6 cellular contexts compared by ENCODE assay signal in genomic region chr1:156590326-156591180, GRCh38. TPM values are rescaled to one million over a fixed set of nuclear protein-coding genes. Genes with fewer than 3 reads are reported as not detected.
DNase-seq lines count a peak whose midpoint lies in the region; ATAC-seq, FAIRE-seq and TF ChIP-seq lines count a peak whose summit lies in the region.

No MANE protein-coding gene starts in this region.

- H3K9me3 Mint-ChIP-seq in osteocyte (ENCODE audit: unreplicated experiment): no peaks in the 10 kb centered on the region

- H3K27me3 Mint-ChIP-seq in osteocyte (ENCODE audit: unreplicated experiment): peaks cover 2% of the 10 kb centered on the region

- DNase-seq in GM12878 (ENCODE audit: low read depth, low spot score) (no peak), osteocyte (ENCODE audit: extremely low spot score, unreplicated experiment) (no peak), NCI-H187 (lab: John Stamatoyannopoulos, UW) (no peak)

- SMC1A ChIA-PET in GM12878 (lab: Charles Lee; ENCODE audit: uncharacterized antibody, unreplicated experiment): interaction anchor here (0.7 to 5.9 kb wide), 18 partner anchors 10 to 271 kb away, joined by 3 to 47 read pairs (median 4); partner anchors contain the start of genes GPATCH4, MEF2D and TTC24

- peaks cover 2% of the 10 kb centered on the region for H3K36me3 Mint-ChIP-seq in osteocyte (ENCODE audit: unreplicated experiment)

- POLR2A ChIA-PET in GM12878 (lab: Charles Lee): interaction anchor here (0.9 to 3.1 kb wide), 11 partner anchors 10 to 308 kb away, joined by 3 to 39 read pairs (median 5); partner anchors contain the start of genes GPATCH4, ISG20L2, MEF2D and METTL25B

- no peaks in the 10 kb centered on the region for H4K20me1 ChIP-seq in GM12878 (ENCODE audit: control insufficient read depth, insufficient read depth)

- peak overlapping the region; percentile 97 for H2AFZ ChIP-seq in GM12878 (ENCODE audit: control insufficient read depth, low read depth, low read length)

- intact Hi-C loops in GM12878 (cut with micrococcal nuclease; ENCODE audit: unreplicated experiment): no loop called here

- in situ Hi-C loops in GM12878 (cut with MboI): no loop called here

- peaks cover 9% of the 10 kb centered on the region for H3K79me2 ChIP-seq in GM12878 (ENCODE audit: control insufficient read depth, insufficient read depth, low read length)

- H3K4me2 ChIP-seq in GM12878 (ENCODE audit: control insufficient read depth, insufficient read depth): peak overlapping the region; percentile 99

- 88% methylated on average over 10 of the region's 10 CpGs for WGBS in HUES64
- 66% methylated on average over 10 of the region's 10 CpGs for WGBS in GM12878 (ENCODE audit: insufficient coverage, insufficient replicate concordance, low lambda C conversion rate, missing lambda C conversion rate)

- CTCF ChIA-PET in GM12878 (lab: Yijun Ruan, JAX): interaction anchor here (0.7 to 4.6 kb wide), 22 partner anchors 11 to 207 kb away, joined by 3 to 49 read pairs (median 6); partner anchors contain the start of genes GPATCH4, ISG20L2 and METTL25B

- peaks cover 11% of the 10 kb centered on the region for H3K4me1 Mint-ChIP-seq in osteocyte (ENCODE audit: unreplicated experiment)

- no peak overlapping the region for H3K27ac Mint-ChIP-seq in osteocyte (ENCODE audit: unreplicated experiment)

- no peaks in the 10 kb centered on the region for H3K27me3 ChIP-seq in HUES64 (ENCODE audit: insufficient read depth, low read length)
- no peaks in the 10 kb centered on the region; a peak in 1 of 4 replicates for H3K27me3 ChIP-seq in GM12878 (replicated peaks in 1 of 2; ENCODE audit: control insufficient read depth in 2 of 2, insufficient read depth in 2 of 2, low read length in 1 of 2)

- TF ChIP-seq RAD21 in GM12878 (IDR thresholded peaks at IDR 0.05; ENCODE audit: insufficient read depth, low read depth, low read length): no peak

- no peak for TF ChIP-seq POLR2A in GM12878 (IDR thresholded peaks at IDR 0.05; ENCODE audit: low read depth, low read length)

- H3K4me3 Mint-ChIP-seq in osteocyte (ENCODE audit: unreplicated experiment): peak overlapping the region; percentile 81

- H3K4me3 ChIP-seq in HUES64 (ENCODE audit: low read length) (peak overlapping the region; percentile 94), GM12878 (peak overlapping the region; percentile 89)

- no peak for TF ChIP-seq CTCF in GM12878 (IDR thresholded peaks at IDR 0.05 in 2 of 3, conservative IDR thresholded peaks at IDR 0.05 in 1 of 3; ENCODE audit: control insufficient read depth in 2 of 3, extremely low read depth in 1 of 3, insufficient read depth in 1 of 3, low read depth in 3 of 3, low read length in 3 of 3)
- no peak for TF ChIP-seq CTCF in osteocyte (IDR thresholded peaks at IDR 0.05)

- H3K9me3 ChIP-seq in HUES64 (ENCODE audit: insufficient read depth, low read depth, low read length) (no peaks in the 10 kb centered on the region), GM12878 (replicated peaks; ENCODE audit: control insufficient read depth, insufficient read depth, low read length) (no peaks in the 10 kb centered on the region)

- H3K9ac ChIP-seq in HUES64 (ENCODE audit: low read depth, low read length): 0 out of 2 replicates have a peak overlapping the region, but pooled peaks have one; percentile 92
- H3K9ac ChIP-seq in GM12878 (ENCODE audit: control insufficient read depth, insufficient read depth, low read length): peak overlapping the region; percentile 79; the same call in 1 of the 2 replicates

- ATAC-seq in GM12878 (no peak; the same call in 2 of the 3 replicates), HG03196 (IDR thresholded peaks at IDR 0.05; ENCODE audit: unreplicated experiment) (no peak), GM21367 (IDR thresholded peaks at IDR 0.05; ENCODE audit: unreplicated experiment) (no peak)

- no TSS peak for BruUV-seq in GM12878 (replicated peaks; lab: Mats Ljungman, UMichigan)

- H3K27ac ChIP-seq in HUES64 (ENCODE audit: low read depth, low read length): peak overlapping the region; percentile 62; the same call in 1 of the 2 replicates
- peak overlapping the region; percentile 86; the same call in 1 of the 2 replicates for H3K27ac ChIP-seq in GM12878 (ENCODE audit: control insufficient read depth, insufficient read depth)

- no peak for FAIRE-seq in GM12878 (lab: Jason Lieb, UNC)

- H3K36me3 ChIP-seq in HUES64 (ENCODE audit: insufficient read depth, low read length) (peaks cover 31% of the 10 kb centered on the region), GM12878 (ENCODE audit: control insufficient read depth in 2 of 2, insufficient read depth in 2 of 2, low read length in 1 of 2) (peaks cover 10 to 12% of the 10 kb centered on the region in 2 experiments; a peak in 3 of 4 replicates)

- RAD21 ChIA-PET in GM12878 (lab: Charles Lee; ENCODE audit: unreplicated experiment): interaction anchor here (0.6 to 2.2 kb wide), 14 partner anchors 8 to 205 kb away, joined by 3 to 18 read pairs (median 6); partner anchors contain the start of genes GPATCH4 and NES

- H3K4me1 ChIP-seq in HUES64 (ENCODE audit: insufficient read depth, low read length): 0 out of 2 replicates have a peak, but pooled peaks cover 6% of the 10 kb centered on the region
- peaks cover 5% of the 10 kb centered on the region for H3K4me1 ChIP-seq in GM12878 (ENCODE audit: control insufficient read depth, insufficient read depth, low read length)

- no peak for TF ChIP-seq EP300 in GM12878 (IDR thresholded peaks at IDR 0.05; ENCODE audit: borderline replicate concordance in 1 of 2, control insufficient read depth in 1 of 2, low read depth in 2 of 2, low read length in 2 of 2)

RNA-seq across cellular contexts. Expression of gene NAXE, which starts 1.0 kb away (rescaled TPM):
- polyA plus RNA-seq in HUES64 (2013, experiment 1 of 2): 64.0 TPM
- 68.0 TPM for polyA plus RNA-seq in HUES64 (2013, experiment 2 of 2)
- total RNA-seq in GM12878 (2013; cell fraction: nucleolus; rRNA removed): 19.2 and 22.0 TPM in 2 replicates
- total RNA-seq in GM12878 (2014; rRNA removed) (85.1 and 90.3 TPM in 2 replicates), GM12878 (2014; rRNA removed; fragmentation: Illumina TruSeq; extraction: Trizol) (56.5 and 56.6 TPM in 2 replicates), GM12878 (2021) (77.0 and 77.9 TPM in 2 replicates), osteocyte (59.2 and 63.4 TPM in 2 replicates)
- polyA plus RNA-seq in GM12878 (2011; ENCODE audit: low read depth): 17.5 TPM
- polyA plus RNA-seq in GM12878 (2011; rRNA removed) (15.4 and 17.8 TPM in 2 replicates), GM12878 (2014; fragmentation: Illumina TruSeq; extraction: Trizol) (58.6 and 72.4 TPM in 2 replicates), GM12878 (2014; fragmentation: Nextera tagmentation; extraction: Ambion mirVana) (10 to 100 TPM; 18.1 to 65.1 TPM), GM12878 (2014; rRNA removed) (64.3 and 66.3 TPM in 2 replicates), GM12878 (2016; fragmentation: Nextera tagmentation; extraction: Ambion mirVana) (10 to 100 TPM; 84.2 to 93.3 TPM)
- 32.5 and 32.7 TPM in 2 replicates for polyA plus RNA-seq in GM12878 (2011; cell fraction: cytosol; rRNA removed)
- polyA plus RNA-seq in GM12878 (2011; cell fraction: nucleus; rRNA removed): 17.5 and 23.9 TPM in 2 replicates
- 37.5 and 46.4 TPM in 2 replicates for polyA plus RNA-seq in GM12878 (2012)
- 14.3 and 25.8 TPM in 2 replicates for polyA minus RNA-seq in GM12878 (2011; rRNA and poly(A)+ RNA removed)
- polyA minus RNA-seq in GM12878 (2011; cell fraction: cytosol; rRNA and poly(A)+ RNA removed): 8.3 and 11.0 TPM in 2 replicates
- polyA minus RNA-seq in GM12878 (2011; cell fraction: nucleus; rRNA and poly(A)+ RNA removed): 12.7 and 14.5 TPM in 2 replicates

RNA-seq across cellular contexts. Expression of gene GPATCH4, which starts 10.7 kb away (rescaled TPM):
- 49.9 TPM for polyA plus RNA-seq in HUES64 (2013, experiment 1 of 2)
- 44.9 TPM for polyA plus RNA-seq in HUES64 (2013, experiment 2 of 2)
- 62.1 and 73.0 TPM in 2 replicates for total RNA-seq in GM12878 (2013; cell fraction: nucleolus; rRNA removed)
- 33.5 and 35.5 TPM in 2 replicates for total RNA-seq in GM12878 (2014; rRNA removed)
- total RNA-seq in GM12878 (2014; rRNA removed; fragmentation: Illumina TruSeq; extraction: Trizol): 62.1 and 65.3 TPM in 2 replicates
- 53.2 and 60.7 TPM in 2 replicates for total RNA-seq in GM12878 (2021)
- 44.4 TPM for polyA plus RNA-seq in GM12878 (2011; ENCODE audit: low read depth)
- polyA plus RNA-seq in GM12878 (2011; rRNA removed): 50.0 and 55.9 TPM in 2 replicates
- polyA plus RNA-seq in GM12878 (2011; cell fraction: cytosol; rRNA removed): 33.6 and 44.2 TPM in 2 replicates
- 49.9 and 57.1 TPM in 2 replicates for polyA plus RNA-seq in GM12878 (2011; cell fraction: nucleus; rRNA removed)
- 29.2 and 43.3 TPM in 2 replicates for polyA plus RNA-seq in GM12878 (2012)
- polyA plus RNA-seq in GM12878 (2014; fragmentation: Illumina TruSeq; extraction: Trizol): 89.3 and 95.9 TPM in 2 replicates
- 10 to 100 TPM; 82.5 to 90.4 TPM for polyA plus RNA-seq in GM12878 (2014; fragmentation: Nextera tagmentation; extraction: Ambion mirVana)
- polyA plus RNA-seq in GM12878 (2014; rRNA removed): 49.6 and 49.9 TPM in 2 replicates
- polyA plus RNA-seq in GM12878 (2016; fragmentation: Nextera tagmentation; extraction: Ambion mirVana): 100 to 1,000 TPM; 108 to 111 TPM
- polyA minus RNA-seq in GM12878 (2011; rRNA and poly(A)+ RNA removed): 55.6 and 71.4 TPM in 2 replicates
- 13.2 and 19.0 TPM in 2 replicates for polyA minus RNA-seq in GM12878 (2011; cell fraction: cytosol; rRNA and poly(A)+ RNA removed)
- polyA minus RNA-seq in GM12878 (2011; cell fraction: nucleus; rRNA and poly(A)+ RNA removed): 40.1 and 73.7 TPM in 2 replicates
- total RNA-seq in osteocyte: 17.2 and 20.6 TPM in 2 replicates

RNA-seq across cellular contexts. Expression of gene TTC24, which starts 11.0 kb away (rescaled TPM):
- polyA plus RNA-seq in HUES64 (2013, experiment 1 of 2): not detected
- not detected for polyA plus RNA-seq in HUES64 (2013, experiment 2 of 2)
- not detected in 2 replicates for total RNA-seq in GM12878 (2013; cell fraction: nucleolus; rRNA removed)
- 4.5 and 4.6 TPM in 2 replicates for total RNA-seq in GM12878 (2014; rRNA removed)
- total RNA-seq in GM12878 (2014; rRNA removed; fragmentation: Illumina TruSeq; extraction: Trizol): 2.1 and 2.9 TPM in 2 replicates
- 4.7 and 6.4 TPM in 2 replicates for total RNA-seq in GM12878 (2021)
- polyA plus RNA-seq in GM12878 (2011; ENCODE audit: low read depth): 1.6 TPM
- polyA plus RNA-seq in GM12878 (2011; rRNA removed): not detected in 2 replicates
- 0.05 TPM in 1 of 2 replicates, not detected in the other for polyA plus RNA-seq in GM12878 (2011; cell fraction: cytosol; rRNA removed)
- polyA plus RNA-seq in GM12878 (2011; cell fraction: nucleus; rRNA removed): 0.13 and 0.16 TPM in 2 replicates
- 2.7 and 2.9 TPM in 2 replicates for polyA plus RNA-seq in GM12878 (2012)
- polyA plus RNA-seq in GM12878 (2014; fragmentation: Illumina TruSeq; extraction: Trizol): 1.4 and 4.0 TPM in 2 replicates
- under 1 TPM; 0.05 TPM for polyA plus RNA-seq in GM12878 (2014; fragmentation: Nextera tagmentation; extraction: Ambion mirVana)
- polyA plus RNA-seq in GM12878 (2014; rRNA removed): 3.7 and 4.2 TPM in 2 replicates
- 1 to 10 TPM; 1.4 to 1.9 TPM for polyA plus RNA-seq in GM12878 (2016; fragmentation: Nextera tagmentation; extraction: Ambion mirVana)
- not detected in 2 replicates for polyA minus RNA-seq in GM12878 (2011; rRNA and poly(A)+ RNA removed)
- polyA minus RNA-seq in GM12878 (2011; cell fraction: cytosol; rRNA and poly(A)+ RNA removed): not detected in 2 replicates
- polyA minus RNA-seq in GM12878 (2011; cell fraction: nucleus; rRNA and poly(A)+ RNA removed): not detected in 2 replicates
- not detected in 2 replicates for total RNA-seq in osteocyte

RNA-seq across cellular contexts. Expression of gene IQGAP3, which starts 18.2 kb away (rescaled TPM):
- 13.1 TPM for polyA plus RNA-seq in HUES64 (2013, experiment 1 of 2)
- 14.0 TPM for polyA plus RNA-seq in HUES64 (2013, experiment 2 of 2)
- total RNA-seq in GM12878 (2013; cell fraction: nucleolus; rRNA removed): 18.5 and 21.9 TPM in 2 replicates
- total RNA-seq in GM12878 (2014; rRNA removed) (7.6 and 8.9 TPM in 2 replicates), GM12878 (2014; rRNA removed; fragmentation: Illumina TruSeq; extraction: Trizol) (5.1 and 6.4 TPM in 2 replicates), GM12878 (2021) (10.5 and 11.3 TPM in 2 replicates), osteocyte (8.6 and 9.8 TPM in 2 replicates)
- 3.1 TPM for polyA plus RNA-seq in GM12878 (2011; ENCODE audit: low read depth)
- polyA plus RNA-seq in GM12878 (2011; rRNA removed) (4.9 and 8.1 TPM in 2 replicates), GM12878 (2014; fragmentation: Illumina TruSeq; extraction: Trizol) (4.4 and 7.1 TPM in 2 replicates), GM12878 (2014; fragmentation: Nextera tagmentation; extraction: Ambion mirVana) (1 to 10 TPM; 1.1 to 1.2 TPM), GM12878 (2014; rRNA removed) (10.5 and 10.7 TPM in 2 replicates), GM12878 (2016; fragmentation: Nextera tagmentation; extraction: Ambion mirVana) (1 to 10 TPM; 8.9 to 9.4 TPM)
- polyA plus RNA-seq in GM12878 (2011; cell fraction: cytosol; rRNA removed): 5.4 and 7.0 TPM in 2 replicates
- 58.8 and 67.9 TPM in 2 replicates for polyA plus RNA-seq in GM12878 (2011; cell fraction: nucleus; rRNA removed)
- polyA plus RNA-seq in GM12878 (2012): 5.4 and 7.3 TPM in 2 replicates
- 6.6 and 8.0 TPM in 2 replicates for polyA minus RNA-seq in GM12878 (2011; rRNA and poly(A)+ RNA removed)
- polyA minus RNA-seq in GM12878 (2011; cell fraction: cytosol; rRNA and poly(A)+ RNA removed): 2.7 and 2.9 TPM in 2 replicates
- polyA minus RNA-seq in GM12878 (2011; cell fraction: nucleus; rRNA and poly(A)+ RNA removed): 7.0 and 9.4 TPM in 2 replicates

RNA-seq across cellular contexts. Expression of gene HAPLN2, which starts 28.7 kb away (rescaled TPM):
- not detected for polyA plus RNA-seq in HUES64 (2013, experiment 1 of 2)
- polyA plus RNA-seq in HUES64 (2013, experiment 2 of 2): 0.19 TPM
- total RNA-seq in GM12878 (2013; cell fraction: nucleolus; rRNA removed): not detected in 2 replicates
- total RNA-seq in GM12878 (2014; rRNA removed): not detected in 2 replicates
- not detected in 2 replicates for total RNA-seq in GM12878 (2014; rRNA removed; fragmentation: Illumina TruSeq; extraction: Trizol)
- not detected in 2 replicates for total RNA-seq in GM12878 (2021)
- polyA plus RNA-seq in GM12878 (2011; ENCODE audit: low read depth): not detected
- not detected in 2 replicates for polyA plus RNA-seq in GM12878 (2011; rRNA removed)
- polyA plus RNA-seq in GM12878 (2011; cell fraction: cytosol; rRNA removed): 0.07 and 0.12 TPM in 2 replicates
- polyA plus RNA-seq in GM12878 (2011; cell fraction: nucleus; rRNA removed): 0.79 and 1.1 TPM in 2 replicates
- polyA plus RNA-seq in GM12878 (2012): 0.11 TPM in 1 of 2 replicates, not detected in the other
- not detected in 2 replicates for polyA plus RNA-seq in GM12878 (2014; fragmentation: Illumina TruSeq; extraction: Trizol)
- not detected for polyA plus RNA-seq in GM12878 (2014; fragmentation: Nextera tagmentation; extraction: Ambion mirVana)
- polyA plus RNA-seq in GM12878 (2014; rRNA removed): 0.15 TPM in 1 of 2 replicates, not detected in the other
- polyA plus RNA-seq in GM12878 (2016; fragmentation: Nextera tagmentation; extraction: Ambion mirVana): under 1 TPM in 1 of 2 experiments, not detected in 1; 0.24 TPM
- not detected in 2 replicates for polyA minus RNA-seq in GM12878 (2011; rRNA and poly(A)+ RNA removed)
- polyA minus RNA-seq in GM12878 (2011; cell fraction: cytosol; rRNA and poly(A)+ RNA removed): not detected in 2 replicates
- polyA minus RNA-seq in GM12878 (2011; cell fraction: nucleus; rRNA and poly(A)+ RNA removed): not detected in 2 replicates
- 0.35 TPM in 1 of 2 replicates, not detected in the other for total RNA-seq in osteocyte
